15 cellular contexts compared by ENCODE assay signal in genomic region chr10:63208981-63209380, GRCh38.
DNase-seq lines count a peak whose midpoint lies in the region; ATAC-seq and TF ChIP-seq lines count a peak whose summit lies in the region.
"Had no signal": no experiment of that assay in that cellular context is flagged by ENCODE, and none has a peak within 500 bp of the region (broad histone marks: within the 10 kb centered on the region; RNA-seq: fewer than 3 reads in every experiment).

No MANE protein-coding gene starts in this region.

- no peak overlapping the region for H3K27ac ChIP-seq in CD8-positive, alpha-beta T cell (ENCODE audit: low read depth, low read length)
- H3K27ac ChIP-seq: parathyroid adenoma had no signal

- no peaks in the 10 kb centered on the region for H3K27me3 Mint-ChIP-seq in activated CD8-positive, alpha-beta memory T cell treated with anti-CD3 and anti-CD28 coated beads, Interleukin-2, amount 10 ng/mL, durations not matched to agents 7 days and 5 days
- no peaks in the 10 kb centered on the region for H3K27me3 Mint-ChIP-seq in T-helper 17 cell
- no peaks in the 10 kb centered on the region for H3K27me3 Mint-ChIP-seq in CD8-positive, alpha-beta T cell (ENCODE audit: low read depth)

- POLR2A ChIA-PET in CD8-positive, alpha-beta T cell (lab: Charles Lee): no interaction called here

- H3K4me3 ChIP-seq in fibroblast of the aortic adventitia (ENCODE audit: low read depth, low read length): no peak overlapping the region
- no peak overlapping the region for H3K4me3 ChIP-seq in CD8-positive, alpha-beta T cell (ENCODE audit: low read depth, low read length)
- H3K4me3 ChIP-seq: esophagus muscularis mucosa had no signal

- ATAC-seq in activated CD8-positive, alpha-beta memory T cell treated with anti-CD3 and anti-CD28 coated beads, Interleukin-2, amount 10 ng/mL, durations not matched to agents 7 days and 5 days: no peak
- no peak for ATAC-seq in T-helper 17 cell
- ATAC-seq in CD8-positive, alpha-beta T cell: no peak
- ATAC-seq: HepG2 had no signal

- H3K27me3 ChIP-seq in CD8-positive, alpha-beta T cell (ENCODE audit: insufficient read depth, low read length): no peaks in the 10 kb centered on the region
- H3K27me3 ChIP-seq: esophagus muscularis mucosa had no signal

- no peak for TF ChIP-seq CTCF in fibroblast of the aortic adventitia (IDR thresholded peaks at IDR 0.05; ENCODE audit: insufficient read depth, low read length)
- TF ChIP-seq CTCF in CD8-positive, alpha-beta T cell (IDR thresholded peaks at IDR 0.05): no peak

- H3K36me3 Mint-ChIP-seq in activated CD8-positive, alpha-beta memory T cell treated with anti-CD3 and anti-CD28 coated beads, Interleukin-2, amount 10 ng/mL, durations not matched to agents 7 days and 5 days: peaks cover 61% of the 10 kb centered on the region
- peaks cover 16% of the 10 kb centered on the region for H3K36me3 Mint-ChIP-seq in T-helper 17 cell (ENCODE audit: low read depth)
- H3K36me3 Mint-ChIP-seq in CD8-positive, alpha-beta T cell: peaks cover 78% of the 10 kb centered on the region

- H3K9me3 ChIP-seq in T-helper 17 cell (ENCODE audit: control insufficient read depth, low read length, poor library complexity, severe bottlenecking): no peaks in the 10 kb centered on the region
- no peaks in the 10 kb centered on the region for H3K9me3 ChIP-seq in CD8-positive, alpha-beta T cell (ENCODE audit: low read length)
- H3K9me3 ChIP-seq: esophagus muscularis mucosa had no signal

- peaks cover 4% of the 10 kb centered on the region for H3K9me3 Mint-ChIP-seq in activated CD8-positive, alpha-beta memory T cell treated with anti-CD3 and anti-CD28 coated beads, Interleukin-2, amount 10 ng/mL, durations not matched to agents 7 days and 5 days (ENCODE audit: low read depth)
- H3K9me3 Mint-ChIP-seq in CD8-positive, alpha-beta T cell: peaks cover 5% of the 10 kb centered on the region

- peaks cover 19% of the 10 kb centered on the region for H3K36me3 ChIP-seq in CD8-positive, alpha-beta T cell (ENCODE audit: insufficient read depth, low read length)

- no peak for DNase-seq in activated CD8-positive, alpha-beta memory T cell treated with anti-CD3 and anti-CD28 coated beads, Interleukin-2, amount 10 ng/mL, durations not matched to agents 7 days and 5 days
- no peak for DNase-seq in activated CD8-positive, alpha-beta memory T cell treated with anti-CD3 and anti-CD28 coated beads, Interleukin-2, amount 50 U/mL, for 4 hours
- no peak for DNase-seq in T-helper 17 cell
- peak; percentile 30 for DNase-seq in fibroblast of the aortic adventitia (ENCODE audit: low read depth)
- DNase-seq in renal cortical epithelial cell (ENCODE audit: low read depth): peak; percentile 36
- no peak for DNase-seq in NCI-H345 (lab: John Stamatoyannopoulos, UW)
- no peak for DNase-seq in activated naive CD4-positive, alpha-beta T cell treated with Interleukin-2 at 50 U/mL for 16 hours
- DNase-seq in CD8-positive, alpha-beta T cell: no peak
- DNase-seq: activated CD4-positive, alpha-beta T cell treated with anti-CD3 and anti-CD28 coated beads, Interleukin-2, amount 50 U/mL, for 4 hours; DMS79 treated with DMSO at 0.1 percent for 48 hours; NCI-H1694 treated with DMSO at 0.1 percent for 48 hours; SW 1271 had no signal

- peak overlapping the region; percentile 48 for H3K27ac Mint-ChIP-seq in activated CD8-positive, alpha-beta memory T cell treated with anti-CD3 and anti-CD28 coated beads, Interleukin-2, amount 10 ng/mL, durations not matched to agents 7 days and 5 days
- H3K27ac Mint-ChIP-seq in T-helper 17 cell: peak overlapping the region; percentile 79
- no peak overlapping the region for H3K27ac Mint-ChIP-seq in CD8-positive, alpha-beta T cell

- H3K4me1 Mint-ChIP-seq in activated CD8-positive, alpha-beta memory T cell treated with anti-CD3 and anti-CD28 coated beads, Interleukin-2, amount 10 ng/mL, durations not matched to agents 7 days and 5 days: peaks cover 70% of the 10 kb centered on the region
- peaks cover 49% of the 10 kb centered on the region for H3K4me1 Mint-ChIP-seq in T-helper 17 cell
- peaks cover 68% of the 10 kb centered on the region for H3K4me1 Mint-ChIP-seq in CD8-positive, alpha-beta T cell (ENCODE audit: low read depth)

- intact Hi-C loops in CD8-positive, alpha-beta T cell (cut with DNase I, micrococcal nuclease): no loop called here

- CTCF ChIA-PET in activated CD8-positive, alpha-beta memory T cell treated with anti-CD3 and anti-CD28 coated beads, Interleukin-2, amount 10 ng/mL, durations not matched to agents 7 days and 5 days (lab: Charles Lee): interaction anchor here (1.2 to 1.7 kb wide), 2 partner anchors 10 to 422 kb away, joined by 3 to 4 read pairs; no protein-coding TSS in a partner anchor
- CTCF ChIA-PET in CD8-positive, alpha-beta T cell (lab: Charles Lee): interaction anchor here (0.7 to 2.4 kb wide), 2 partner anchors 8 to 14 kb away, joined by 3 to 10 read pairs; no protein-coding TSS in a partner anchor

- no peak overlapping the region for H3K4me3 Mint-ChIP-seq in activated CD8-positive, alpha-beta memory T cell treated with anti-CD3 and anti-CD28 coated beads, Interleukin-2, amount 10 ng/mL, durations not matched to agents 7 days and 5 days
- no peak overlapping the region for H3K4me3 Mint-ChIP-seq in T-helper 17 cell
- no peak overlapping the region for H3K4me3 Mint-ChIP-seq in CD8-positive, alpha-beta T cell

- H3K4me1 ChIP-seq in CD8-positive, alpha-beta T cell (ENCODE audit: insufficient read depth, low read length): peaks cover 13% of the 10 kb centered on the region

Comparison
In these comparisons a context has a peak if more than half of its experiments do, and no peak if none do; other contexts are left out.
1. DNase-seq: peak in fibroblast of the aortic adventitia (single experiment) and renal cortical epithelial cell (single experiment); none in activated CD8-positive, alpha-beta memory T cell treated with anti-CD3 and anti-CD28 coated beads, Interleukin-2, amount 10 ng/mL, durations not matched to agents 7 days and 5 days (single experiment), activated CD8-positive, alpha-beta memory T cell treated with anti-CD3 and anti-CD28 coated beads, Interleukin-2, amount 50 U/mL, for 4 hours (single experiment), T-helper 17 cell (0 of 3), NCI-H345 (single experiment), activated naive CD4-positive, alpha-beta T cell treated with Interleukin-2 at 50 U/mL for 16 hours (single experiment) and CD8-positive, alpha-beta T cell (0 of 7).